1 cellular context compared by ENCODE assay signal in genomic region chr7:90155206-90155605, GRCh38.
TF ChIP-seq lines count a peak whose summit lies in the region.

No MANE protein-coding gene starts in this region.

TF ChIP-seq in SK-N-SH, 30 proteins besides CTCF, POLR2A, EP300 and RAD21 (continued from another document):
- no peak for TF ChIP-seq REST (IDR thresholded peaks at IDR 0.05; ENCODE audit: low read depth, low read length)
- TF ChIP-seq MAX (IDR thresholded peaks at IDR 0.05; ENCODE audit: low read depth), result no peak
- TF ChIP-seq, protein P1, sequence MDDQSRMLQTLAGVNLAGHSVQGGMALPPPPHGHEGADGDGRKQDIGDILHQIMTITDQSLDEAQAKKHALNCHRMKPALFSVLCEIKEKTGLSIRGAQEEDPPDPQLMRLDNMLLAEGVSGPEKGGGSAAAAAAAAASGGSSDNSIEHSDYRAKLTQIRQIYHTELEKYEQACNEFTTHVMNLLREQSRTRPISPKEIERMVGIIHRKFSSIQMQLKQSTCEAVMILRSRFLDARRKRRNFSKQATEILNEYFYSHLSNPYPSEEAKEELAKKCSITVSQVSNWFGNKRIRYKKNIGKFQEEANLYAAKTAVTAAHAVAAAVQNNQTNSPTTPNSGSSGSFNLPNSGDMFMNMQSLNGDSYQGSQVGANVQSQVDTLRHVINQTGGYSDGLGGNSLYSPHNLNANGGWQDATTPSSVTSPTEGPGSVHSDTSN (IDR thresholded peaks at IDR 0.05), result no peak
